8 cellular contexts compared by ENCODE assay signal in the genomic region with DNA sequence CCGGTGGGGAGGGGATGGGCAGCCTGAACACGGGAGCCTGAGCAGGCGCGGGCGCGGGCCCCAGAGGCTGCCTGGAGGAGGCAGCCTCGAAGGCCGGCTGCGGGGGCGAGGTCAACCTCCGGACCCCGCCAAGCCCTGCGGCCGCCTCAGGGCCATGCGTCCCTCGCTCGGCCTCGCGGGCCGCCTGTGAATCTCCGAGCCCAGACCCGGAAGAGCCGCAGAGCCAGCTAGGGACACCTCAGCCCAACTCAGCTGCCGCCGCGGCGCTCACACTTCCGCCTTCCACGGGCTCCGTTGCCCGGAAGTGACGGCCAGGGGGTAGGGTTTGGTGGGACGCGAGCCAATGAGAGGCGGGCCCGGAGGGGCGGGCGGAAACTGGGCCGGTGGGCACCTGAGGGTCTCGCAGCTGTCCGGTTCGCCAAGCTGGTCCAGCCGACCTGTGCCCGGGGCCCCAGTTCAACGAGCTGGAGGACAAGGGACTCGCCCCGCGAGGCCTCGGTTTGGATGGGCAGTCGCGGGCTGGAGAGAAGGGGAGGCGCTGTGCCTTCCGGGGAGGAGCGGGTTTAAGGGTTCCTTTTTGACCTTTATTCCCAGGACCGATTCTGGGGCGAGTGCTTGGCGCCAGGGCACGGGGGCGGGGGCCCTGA. TPM values are rescaled to one million over a fixed set of nuclear protein-coding genes. Genes with fewer than 3 reads are reported as not detected.
DNase-seq lines count a peak whose midpoint lies in the region; ATAC-seq and TF ChIP-seq lines count a peak whose summit lies in the region.

A gene (minus strand): TSS at position 277 of the 647 bp plus-strand sequence. CDS start 386 bp downstream, outside the sequence.

- DNase-seq in NCI-H1417 (lab: John Stamatoyannopoulos, UW): peak; percentile 82 to 87 (median 85)
- DNase-seq in adrenal gland: peak; percentile 89 to 93 (median 91)
- DNase-seq in heart left ventricle: peak; percentile 93 to 98 (median 94)
- DNase-seq in posterior vena cava (ENCODE audit: low spot score): peak; percentile 98
- DNase-seq in type B pancreatic cell (ENCODE audit: extremely low spot score, unreplicated experiment): peak; percentile 91

- peak; percentile 80 to 88 for TF ChIP-seq POLR2A in adrenal gland (IDR thresholded peaks at IDR 0.05)
- peak; percentile 44 to 94 for TF ChIP-seq POLR2A in heart left ventricle (IDR thresholded peaks at IDR 0.05)

- WGBS in adrenal gland, 4 donors: 0 to 1% (median 0%) methylated on average over 2 to 59 of the region's 59 CpGs
- WGBS in heart left ventricle, 4 donors: 0 to 1% (median 0%) methylated on average over 33 to 59 of the region's 59 CpGs

- intact Hi-C loops in T-helper 1 cell treated with Interleukin-12 subunit alpha and Interleukin-12 subunit beta and Interleukin-4 antibody, amounts not matched to agents 30 ng/mL and 1 ng/mL, for 36 hours (cut with micrococcal nuclease): loop anchor here (1.0 to 10.0 kb wide), 6 partner anchors 10 to 1148 kb away; a partner anchor contains a TSS
- intact Hi-C loops in adrenal gland (cut with DNase I) (loop anchor here in 1 of 2 donors (5.0 to 10.0 kb wide), 2 partner anchors 100 to 187 kb away; a partner anchor contains a TSS), heart left ventricle (cut with DNase I) (loop anchor here in 8 of 10 donors (2.0 to 10.0 kb wide), 7 partner anchors 40 to 190 kb away; a partner anchor contains a TSS), posterior vena cava (cut with DNase I) (loop anchor here (5.0 to 10.0 kb wide), 3 partner anchors 42 to 190 kb away; a partner anchor contains a TSS)

- H3K27me3 Mint-ChIP-seq in type B pancreatic cell: no peaks in the 10 kb centered on the region

- peaks cover 25% of the 10 kb centered on the region for H3K4me1 Mint-ChIP-seq in type B pancreatic cell (ENCODE audit: unreplicated experiment)

- TF ChIP-seq CTCF in GM12874 (IDR thresholded peaks at IDR 0.05; ENCODE audit: insufficient read depth, low read depth, low read length) (peak; percentile 1; the same call in 1 of the 2 replicates), adrenal gland (IDR thresholded peaks at IDR 0.05) (no peak), heart left ventricle (IDR thresholded peaks at IDR 0.05) (peak in 4 of 12 donors; percentile 16 to 63 (median 24)), type B pancreatic cell (conservative IDR thresholded peaks at IDR 0.05) (no peak)

- H3K27ac ChIP-seq in adrenal gland: peak within 1 kb of the TSS; percentile 22 to 98 (median 86)
- H3K27ac ChIP-seq in heart left ventricle: peak within 1 kb of the TSS; percentile 85 to 99 (median 96)

- peaks cover 5 to 40% of the 10 kb centered on the region in 2 donors for H3K4me1 ChIP-seq in adrenal gland (replicated peaks in 1 of 2)
- H3K4me1 ChIP-seq in heart left ventricle: peaks cover 8 to 49% (median 31%) of the 10 kb centered on the region in 12 donors

- peak within 1 kb of the TSS; percentile 94 for H3K4me3 Mint-ChIP-seq in type B pancreatic cell

- peak within 1 kb of the TSS; percentile 98 for H3K27ac Mint-ChIP-seq in type B pancreatic cell

- peak; percentile 83 for ATAC-seq in HG02642 (IDR thresholded peaks at IDR 0.05; ENCODE audit: poor library complexity, unreplicated experiment)
- ATAC-seq in heart left ventricle: peak; percentile 81 to 94 (median 94)

- H3K36me3 ChIP-seq in adrenal gland (replicated peaks in 1 of 2): no peaks in the 10 kb centered on the region
- H3K36me3 ChIP-seq in heart left ventricle: no peaks in the 10 kb centered on the region

- H3K27me3 ChIP-seq in adrenal gland: no peaks in the 10 kb centered on the region
- no peaks in the 10 kb centered on the region for H3K27me3 ChIP-seq in heart left ventricle

- H3K9me3 ChIP-seq in adrenal gland (replicated peaks in 1 of 3) (no peaks in the 10 kb centered on the region), heart left ventricle (no peaks in the 10 kb centered on the region)

- H3K9me3 Mint-ChIP-seq in type B pancreatic cell: no peaks in the 10 kb centered on the region

- H3K4me3 ChIP-seq in adrenal gland (peak within 1 kb of the TSS; percentile 43 to 94 (median 85)), heart left ventricle (peak within 1 kb of the TSS; percentile 57 to 97 (median 85))

- peaks cover under 1% of the 10 kb centered on the region for H3K36me3 Mint-ChIP-seq in type B pancreatic cell

RNA-seq across cellular contexts. Expression of the gene that starts here (rescaled TPM):
- 126 and 133 TPM in 2 replicates for total RNA-seq in T-helper 1 cell treated with Interleukin-12 subunit alpha and Interleukin-12 subunit beta and Interleukin-4 antibody, amounts not matched to agents 30 ng/mL and 1 ng/mL, for 36 hours
- total RNA-seq in adrenal gland (100 to 1,000 TPM in 5 of 8 donors, 10 to 100 TPM in 3; 67.4 to 163 (median 102) TPM), heart left ventricle (10 to 100 TPM; 27.4 to 67.7 (median 43.1) TPM), posterior vena cava (10 to 100 TPM; 59.6 to 85.1 TPM), type B pancreatic cell (ENCODE audit: low replicate concordance) (85.0 and 118 TPM in 2 replicates)
- polyA plus RNA-seq in adrenal gland (100 to 1,000 TPM in 2 of 3 donors, 10 to 100 TPM in 1; 17.6 to 190 (median 136) TPM), heart left ventricle (10 to 100 TPM; 48.0 to 63.3 TPM)

Comparison
In these comparisons a context has a peak if more than half of its experiments do, and no peak if none do; other contexts are left out.
1. Peak in every context shown above with its lines: DNase-seq, ATAC-seq, H3K4me3 ChIP-seq and H3K27ac ChIP-seq.